Comparison of ENCODE assay signal across 18 cellular contexts in genomic region chr15:51203797-51204196, GRCh38.
DNase-seq lines count a peak whose midpoint lies in the region; ATAC-seq, FAIRE-seq and TF ChIP-seq lines count a peak whose summit lies in the region.
"Had no signal": no experiment of that assay in that cellular context is flagged by ENCODE, and none has a peak within 500 bp of the region (broad histone marks: within the 10 kb centered on the region; RNA-seq: fewer than 3 reads in every experiment).

No MANE protein-coding gene starts in this region.

- no peak overlapping the region for H3K4me3 ChIP-seq in astrocyte of the cerebellum (ENCODE audit: low read depth, low read length)
- H3K4me3 ChIP-seq in small intestine (ENCODE audit: low read depth in 1 of 2, low read length in 2 of 2): no peak overlapping the region
- H3K4me3 ChIP-seq: tibial artery had no signal

- no peaks in the 10 kb centered on the region for H3K9me3 ChIP-seq in small intestine (ENCODE audit: control insufficient read depth, low read depth)
- H3K9me3 ChIP-seq: tibial artery had no signal

- WGBS in small intestine, 3 donors: 49 to 61% (median 55%) methylated on average over 2 of the region's 2 CpGs

- in situ Hi-C loops in astrocyte of the cerebellum (cut with HindIII; ENCODE audit: low sequenced_read_pairs): no loop called here

- DNase-seq in GM04503 (ENCODE audit: low read depth) (peak; percentile 78), astrocyte of the cerebellum (ENCODE audit: low read depth) (peak; percentile 23), foreskin keratinocyte (peak; percentile 24 to 57), small intestine (peak; percentile 60), cardiac septum (ENCODE audit: low spot score) (no peak)
- DNase-seq: activated CD4-positive, alpha-beta memory T cell treated with anti-CD3 and anti-CD28 coated beads, Interleukin-2, amount 10 ng/mL, durations not matched to agents 7 days and 5 days; activated T-cell treated with anti-CD3 and anti-CD28 coated beads, Interleukin-2, amount 50 U/mL, for 24 hours; central memory CD4-positive, alpha-beta T cell; effector memory CD8-positive, alpha-beta T cell; naive B cell; NCI-H1436 treated with DMSO at 0.1 percent for 48 hours; NCI-H2227 treated with DMSO at 0.1 percent for 48 hours; tibial artery had no signal

- intact Hi-C loops in cardiac septum (cut with DNase I): no loop called here

- no peaks in the 10 kb centered on the region for H3K36me3 ChIP-seq in small intestine (ENCODE audit: control insufficient read depth in 2 of 2, insufficient read depth in 2 of 2, low read length in 2 of 2)
- H3K36me3 ChIP-seq: tibial artery had no signal

- TF ChIP-seq CTCF in astrocyte of the cerebellum (IDR thresholded peaks at IDR 0.05; ENCODE audit: low read depth, low read length, missing control alignments) (no peak), foreskin keratinocyte (conservative IDR thresholded peaks at IDR 0.05) (no peak)

- H3K4me1 ChIP-seq in foreskin keratinocyte (no peaks in the 10 kb centered on the region), small intestine (ENCODE audit: control insufficient read depth in 2 of 2, insufficient read depth in 1 of 2, low read depth in 1 of 2, low read length in 1 of 2) (no peaks in the 10 kb centered on the region)

- no peak for FAIRE-seq in small intestine (lab: Jason Lieb, UNC)

- H3K27ac ChIP-seq in foreskin keratinocyte (no peak overlapping the region), small intestine (ENCODE audit: low read depth in 1 of 2, low read length in 1 of 2) (no peak overlapping the region)
- H3K27ac ChIP-seq: tibial artery, VCaP had no signal

- ATAC-seq in foreskin keratinocyte: no peak
- no peak for ATAC-seq in GM18520 (IDR thresholded peaks at IDR 0.05; ENCODE audit: unreplicated experiment)
- ATAC-seq in GM19035 (IDR thresholded peaks at IDR 0.05; ENCODE audit: unreplicated experiment): no peak
- ATAC-seq: effector memory CD8-positive, alpha-beta T cell; Right ventricle myocardium inferior; stimulated activated effector memory CD8-positive, alpha-beta T cell treated with anti-CD3 and anti-CD28 coated beads, Interleukin-12 subunit alpha, Interleukin-12 subunit beta, amount 100 ng/mL, for 72 hours had no signal

- H3K27me3 ChIP-seq in foreskin keratinocyte: peaks cover 68% of the 10 kb centered on the region
- H3K27me3 ChIP-seq in small intestine (ENCODE audit: control insufficient read depth in 2 of 2, insufficient read depth in 2 of 2, low read length in 2 of 2): no peaks in the 10 kb centered on the region
- H3K27me3 ChIP-seq: tibial artery had no signal
